40 cellular contexts compared by ENCODE assay signal in the genomic region with DNA sequence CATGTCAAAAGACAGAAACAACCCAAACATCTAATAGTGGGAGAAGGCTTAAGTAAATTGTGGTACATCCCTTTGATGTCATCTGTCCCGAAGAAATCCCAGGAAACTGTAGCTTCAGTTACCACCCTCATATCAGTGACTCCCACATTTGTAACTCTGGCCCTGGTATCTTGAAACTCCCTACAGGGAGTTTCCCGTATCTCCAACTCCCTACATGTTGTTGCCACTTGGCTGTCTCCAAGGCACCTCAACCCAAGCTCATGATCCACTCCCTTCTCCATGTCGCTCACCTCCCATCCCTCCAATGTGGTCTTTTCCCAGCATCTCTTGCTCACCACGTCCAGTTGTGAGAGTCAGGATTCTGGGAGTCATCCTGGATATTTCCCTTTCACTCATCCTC.
"Had no signal": no experiment of that assay in that cellular context is flagged by ENCODE, and none has a peak within 500 bp of the region (broad histone marks: within the 10 kb centered on the region; RNA-seq: fewer than 3 reads in every experiment).

No MANE protein-coding gene starts in this region.

- DNase-seq: activated B cell treated with CpG ODN at 0.5 μM for 24 hours; activated CD4-positive, alpha-beta memory T cell treated with anti-CD3 and anti-CD28 coated beads for 36 hours; activated CD4-positive, alpha-beta T cell treated with anti-CD3 and anti-CD28 coated beads for 4 hours; activated CD4-positive, alpha-beta T cell treated with anti-CD3 and anti-CD28 coated beads, Interleukin-2, amount 10 ng/mL, durations not matched to agents 24 days and 14 days; activated CD4-positive, alpha-beta T cell treated with anti-CD3 and anti-CD28 coated beads, Interleukin-2, amount 50 U/mL, for 1 hour; activated CD4-positive, alpha-beta T cell treated with anti-CD3 and anti-CD28 coated beads, Interleukin-2, amount 50 U/mL, for 4 hours; activated CD4-positive, CD25-positive, alpha-beta regulatory T cell treated with anti-CD3 and anti-CD28 coated beads, Interleukin-2, amount 50 U/mL, for 72 hours; activated CD8-positive, alpha-beta memory T cell treated with anti-CD3 and anti-CD28 coated beads, Interleukin-2, amount 50 U/mL, for 4 hours; activated CD8-positive, alpha-beta T cell treated with anti-CD3 and anti-CD28 coated beads for 36 hours; activated effector memory CD4-positive, alpha-beta T cell treated with anti-CD3 and anti-CD28 coated beads, Interleukin-2, amount 50 U/mL, for 16 hours; activated gamma-delta T cell treated with Interleukin-2 at 50 U/mL for 16 hours; activated naive CD4-positive, alpha-beta T cell; activated naive CD4-positive, alpha-beta T cell treated with anti-CD3 and anti-CD28 coated beads for 36 hours; activated naive CD4-positive, alpha-beta T cell treated with anti-CD3 and anti-CD28 coated beads, Interleukin-2, amount 50 U/mL, for 16 hours; activated naive CD8-positive, alpha-beta T cell treated with anti-CD3 and anti-CD28 coated beads, Interleukin-2, amount 10 ng/mL, durations not matched to agents 7 days and 5 days; activated T-cell treated with anti-CD3 and anti-CD28 coated beads for 4 hours; activated T-cell treated with anti-CD3 and anti-CD28 coated beads, Interleukin-2, amount 50 U/mL, for 1 hour; activated T-cell treated with anti-CD3 and anti-CD28 coated beads, Interleukin-2, amount 50 U/mL, for 4 hours; activated T-cell treated with anti-CD3 and anti-CD28 coated beads, Interleukin-2, amount 50 U/mL, for 72 hours; adrenal gland; amniotic stem cell; aorta; body of pancreas; brain microvascular endothelial cell; caudate nucleus; cerebellar nuclear complex; T-helper 1 cell; T-helper 2 cell; T-helper 9 cell had no signal

- H3K4me3 ChIP-seq: adrenal gland, body of pancreas, breast epithelium, cardiac muscle cell had no signal

- H3K36me3 Mint-ChIP-seq: activated CD4-positive, alpha-beta memory T cell treated with anti-CD3 and anti-CD28 coated beads for 36 hours; activated naive CD4-positive, alpha-beta T cell treated with anti-CD3 and anti-CD28 coated beads, Interleukin-2, amount 50 U/mL, for 72 hours; activated naive CD8-positive, alpha-beta T cell treated with anti-CD3 and anti-CD28 coated beads, Interleukin-2, amount 10 ng/mL, durations not matched to agents 7 days and 5 days had no signal

- H3K9me3 Mint-ChIP-seq: activated B cell treated with CpG ODN at 0.5 μM for 24 hours; activated CD4-positive, alpha-beta memory T cell treated with anti-CD3 and anti-CD28 coated beads for 36 hours; activated CD4-positive, alpha-beta T cell treated with anti-CD3 and anti-CD28 coated beads, Interleukin-2, amount 10 ng/mL, durations not matched to agents 24 days and 14 days; activated CD8-positive, alpha-beta T cell treated with anti-CD3 and anti-CD28 coated beads for 36 hours; activated naive CD4-positive, alpha-beta T cell treated with anti-CD3 and anti-CD28 coated beads for 36 hours; activated naive CD4-positive, alpha-beta T cell treated with anti-CD3 and anti-CD28 coated beads, Interleukin-2, amount 50 U/mL, for 72 hours; activated naive CD8-positive, alpha-beta T cell treated with anti-CD3 and anti-CD28 coated beads, Interleukin-2, amount 10 ng/mL, durations not matched to agents 7 days and 5 days; activated T-cell treated with anti-CD3 and anti-CD28 coated beads, Interleukin-2, amount 50 U/mL, for 4 hours; activated T-cell treated with anti-CD3 and anti-CD28 coated beads, Interleukin-2, amount 50 U/mL, for 72 hours; activated T-helper 1 cell treated with anti-CD3 and anti-CD28 coated beads, Interleukin-12 subunit alpha, Interleukin-12 subunit beta, Interleukin-2, Interleukin-4 antibody, amounts not matched to agents 30 ng/mL and 10 ng/mL and 1 ng/mL, durations not matched to agents 14 hours and 24 hours and 36 hours; activated T-helper 17 cell treated with anti-CD3 and anti-CD28 coated beads, Interleukin-2, amount 50 U/mL, for 72 hours; central memory CD8-positive, alpha-beta T cell; T-helper 1 cell treated with Interleukin-12 subunit alpha and Interleukin-12 subunit beta and Interleukin-4 antibody, amounts not matched to agents 30 μg/mL and 1 μg/mL, for 36 hours; T-helper 2 cell treated with Interferon-gamma antibody and Interleukin-4, amounts not matched to agents 5 μg/mL and 100 μg/mL, for 36 hours had no signal

- H3K36me3 ChIP-seq: adrenal gland, brain microvascular endothelial cell, breast epithelium, cardiac muscle cell had no signal

- H3K4me3 Mint-ChIP-seq: activated B cell treated with CpG ODN at 0.5 μM for 24 hours; activated CD4-positive, alpha-beta memory T cell treated with anti-CD3 and anti-CD28 coated beads for 36 hours; activated CD4-positive, alpha-beta T cell treated with anti-CD3 and anti-CD28 coated beads, Interleukin-2, amount 10 ng/mL, durations not matched to agents 24 days and 14 days; activated CD8-positive, alpha-beta T cell treated with anti-CD3 and anti-CD28 coated beads for 36 hours; activated naive CD4-positive, alpha-beta T cell treated with anti-CD3 and anti-CD28 coated beads for 36 hours; activated naive CD8-positive, alpha-beta T cell treated with anti-CD3 and anti-CD28 coated beads, Interleukin-2, amount 10 ng/mL, durations not matched to agents 7 days and 5 days; activated T-cell treated with anti-CD3 and anti-CD28 coated beads, Interleukin-2, amount 50 U/mL, for 4 hours; activated T-cell treated with anti-CD3 and anti-CD28 coated beads, Interleukin-2, amount 50 U/mL, for 72 hours; activated T-helper 1 cell treated with anti-CD3 and anti-CD28 coated beads, Interleukin-12 subunit alpha, Interleukin-12 subunit beta, Interleukin-2, Interleukin-4 antibody, amounts not matched to agents 30 ng/mL and 10 ng/mL and 1 ng/mL, durations not matched to agents 14 hours and 24 hours and 36 hours; activated T-helper 17 cell treated with anti-CD3 and anti-CD28 coated beads, Interleukin-2, amount 50 U/mL, for 72 hours; central memory CD8-positive, alpha-beta T cell; T-helper 1 cell treated with Interleukin-12 subunit alpha and Interleukin-12 subunit beta and Interleukin-4 antibody, amounts not matched to agents 30 μg/mL and 1 μg/mL, for 36 hours; T-helper 2 cell treated with Interferon-gamma antibody and Interleukin-4, amounts not matched to agents 5 μg/mL and 100 μg/mL, for 36 hours had no signal

- H3K4me1 ChIP-seq: adrenal gland, body of pancreas, breast epithelium had no signal

- FAIRE-seq: astrocyte, TTC549 had no signal

- ATAC-seq: activated CD8-positive, alpha-beta T cell treated with anti-CD3 and anti-CD28 coated beads for 36 hours; activated naive CD4-positive, alpha-beta T cell treated with anti-CD3 and anti-CD28 coated beads, Interleukin-2, amount 50 U/mL, for 72 hours; activated T-cell treated with anti-CD3 and anti-CD28 coated beads, Interleukin-2, amount 50 U/mL, for 4 hours; activated T-cell treated with anti-CD3 and anti-CD28 coated beads, Interleukin-2, amount 50 U/mL, for 72 hours; activated T-helper 17 cell treated with anti-CD3 and anti-CD28 coated beads, Interleukin-2, amount 50 U/mL, for 72 hours; body of pancreas had no signal

- H3K27me3 ChIP-seq: adrenal gland, body of pancreas, cardiac muscle cell had no signal

- H3K4me1 Mint-ChIP-seq: activated B cell treated with CpG ODN at 0.5 μM for 24 hours; activated CD4-positive, alpha-beta T cell treated with anti-CD3 and anti-CD28 coated beads, Interleukin-2, amount 10 ng/mL, durations not matched to agents 24 days and 14 days; activated naive CD8-positive, alpha-beta T cell treated with anti-CD3 and anti-CD28 coated beads, Interleukin-2, amount 10 ng/mL, durations not matched to agents 7 days and 5 days; activated T-helper 17 cell treated with anti-CD3 and anti-CD28 coated beads, Interleukin-2, amount 50 U/mL, for 72 hours; central memory CD8-positive, alpha-beta T cell had no signal

- H3K9me3 ChIP-seq: adrenal gland, body of pancreas, breast epithelium had no signal

- H3K27ac Mint-ChIP-seq: activated B cell treated with CpG ODN at 0.5 μM for 24 hours; activated CD4-positive, alpha-beta memory T cell treated with anti-CD3 and anti-CD28 coated beads for 36 hours; activated CD4-positive, alpha-beta T cell treated with anti-CD3 and anti-CD28 coated beads, Interleukin-2, amount 10 ng/mL, durations not matched to agents 24 days and 14 days; activated CD8-positive, alpha-beta T cell treated with anti-CD3 and anti-CD28 coated beads for 36 hours; activated naive CD4-positive, alpha-beta T cell treated with anti-CD3 and anti-CD28 coated beads for 36 hours; activated naive CD4-positive, alpha-beta T cell treated with anti-CD3 and anti-CD28 coated beads, Interleukin-2, amount 50 U/mL, for 72 hours; activated naive CD8-positive, alpha-beta T cell treated with anti-CD3 and anti-CD28 coated beads, Interleukin-2, amount 10 ng/mL, durations not matched to agents 7 days and 5 days; activated T-cell treated with anti-CD3 and anti-CD28 coated beads, Interleukin-2, amount 50 U/mL, for 72 hours; activated T-helper 1 cell treated with anti-CD3 and anti-CD28 coated beads, Interleukin-12 subunit alpha, Interleukin-12 subunit beta, Interleukin-2, Interleukin-4 antibody, amounts not matched to agents 30 ng/mL and 10 ng/mL and 1 ng/mL, durations not matched to agents 14 hours and 24 hours and 36 hours; activated T-helper 17 cell treated with anti-CD3 and anti-CD28 coated beads, Interleukin-2, amount 50 U/mL, for 72 hours; T-helper 1 cell treated with Interleukin-12 subunit alpha and Interleukin-12 subunit beta and Interleukin-4 antibody, amounts not matched to agents 30 μg/mL and 1 μg/mL, for 36 hours; T-helper 2 cell treated with Interferon-gamma antibody and Interleukin-4, amounts not matched to agents 5 μg/mL and 100 μg/mL, for 36 hours had no signal

- H3K27ac ChIP-seq: adrenal gland, body of pancreas, brain microvascular endothelial cell, breast epithelium, cardiac muscle cell, VCaP had no signal
